8 cellular contexts compared by ENCODE assay signal in genomic region chr19:19464339-19465098, GRCh38. TPM values are rescaled to one million over a fixed set of nuclear protein-coding genes. Genes with fewer than 3 reads are reported as not detected.
DNase-seq lines count a peak whose midpoint lies in the region; ATAC-seq, FAIRE-seq and TF ChIP-seq lines count a peak whose summit lies in the region.

No MANE protein-coding gene starts in this region.

- H3K9ac ChIP-seq in HUES6 (ENCODE audit: low read length) (peak overlapping the region; percentile 69), endothelial cell of umbilical vein (replicated peaks; ENCODE audit: extremely low read depth, insufficient read depth, low read length) (peak overlapping the region; percentile 26), muscle layer of colon (ENCODE audit: low read length) (peak overlapping the region; percentile 15)

- peaks cover 81% of the 10 kb centered on the region for H3K79me2 ChIP-seq in endothelial cell of umbilical vein (ENCODE audit: control insufficient read depth, insufficient read depth, low read length)

- no peak for ATAC-seq in GM21529 (IDR thresholded peaks at IDR 0.05; ENCODE audit: unreplicated experiment)
- ATAC-seq in HG02884 (IDR thresholded peaks at IDR 0.05; ENCODE audit: unreplicated experiment), result no peak
- ATAC-seq in GM18517 (IDR thresholded peaks at IDR 0.05; ENCODE audit: unreplicated experiment), result no peak

- no peak overlapping the region for H3K4me3 ChIP-seq in HUES6 (ENCODE audit: low read depth, low read length)
- no peak overlapping the region for H3K4me3 ChIP-seq in endothelial cell of umbilical vein (replicated peaks in 1 of 3; ENCODE audit: insufficient read depth in 1 of 3, low read depth in 1 of 3, low read length in 3 of 3)
- H3K4me3 ChIP-seq in muscle layer of colon (ENCODE audit: low read depth in 1 of 2, low read length in 2 of 2), result peak overlapping the region in 1 of 2 donors; percentile 35

- H3K36me3 ChIP-seq in HUES6 (ENCODE audit: control insufficient read depth, insufficient read depth, low read length) (peaks cover 44% of the 10 kb centered on the region), endothelial cell of umbilical vein (ENCODE audit: control insufficient read depth in 2 of 2, extremely low read depth in 1 of 2, insufficient read depth in 2 of 2, low read length in 2 of 2) (peaks cover 10 to 14% of the 10 kb centered on the region in 2 experiments), muscle layer of colon (ENCODE audit: insufficient read depth, low read length) (peaks cover 19% of the 10 kb centered on the region)

- BruUV-seq in endothelial cell of umbilical vein (replicated peaks; lab: Mats Ljungman, UMichigan), result no TSS peak

- POLR2A ChIA-PET in endothelial cell of umbilical vein (lab: Charles Lee), result no interaction called here

- no peak overlapping the region for H3K4me2 ChIP-seq in endothelial cell of umbilical vein (ENCODE audit: insufficient read depth, low read length)

- peaks cover 27% of the 10 kb centered on the region for H3K9me3 ChIP-seq in HUES6 (ENCODE audit: control insufficient read depth, insufficient read depth, low read depth, low read length)
- peaks cover 5% of the 10 kb centered on the region for H3K9me3 ChIP-seq in endothelial cell of umbilical vein (replicated peaks; ENCODE audit: control insufficient read depth, insufficient read depth, low read length)
- H3K9me3 ChIP-seq in muscle layer of colon (ENCODE audit: low read length), result peaks cover 17% of the 10 kb centered on the region

- H3K4me1 ChIP-seq in HUES6 (ENCODE audit: control insufficient read depth, insufficient read depth, low read length), result peaks cover 54% of the 10 kb centered on the region
- H3K4me1 ChIP-seq in endothelial cell of umbilical vein (ENCODE audit: control insufficient read depth, extremely low read depth, insufficient read depth, low read length), result peaks cover 48% of the 10 kb centered on the region
- peaks cover 54% of the 10 kb centered on the region for H3K4me1 ChIP-seq in muscle layer of colon (ENCODE audit: insufficient read depth, low read length)

- TF ChIP-seq CTCF in 22Rv1 (IDR thresholded peaks at IDR 0.05) (no peak), endothelial cell of umbilical vein (IDR thresholded peaks at IDR 0.05; ENCODE audit: extremely low read depth in 1 of 2, insufficient read depth in 1 of 2, low read depth in 1 of 2, low read length in 2 of 2) (no peak)

- H3K27me3 ChIP-seq in HUES6 (ENCODE audit: control insufficient read depth, insufficient read depth, low read length) (no peaks in the 10 kb centered on the region), endothelial cell of umbilical vein (ENCODE audit: control insufficient read depth in 2 of 2, insufficient read depth in 2 of 2, low read length in 2 of 2) (no peaks in the 10 kb centered on the region), muscle layer of colon (ENCODE audit: control insufficient read depth in 1 of 2, insufficient read depth in 2 of 2, low read length in 2 of 2) (no peaks in the 10 kb centered on the region)

- no peak overlapping the region for H2AFZ ChIP-seq in endothelial cell of umbilical vein (ENCODE audit: low read depth, low read length)

- peak; percentile 51 for DNase-seq in endothelial cell of umbilical vein (ENCODE audit: low read depth, low spot score)
- no peak for DNase-seq in HUDEP-2 (lab: John Stamatoyannopoulos, UW; ENCODE audit: unreplicated experiment in 76 of 76)

- intact Hi-C loops in endothelial cell of umbilical vein (cut with micrococcal nuclease), result loop anchor here (5.0 kb wide), 1 partner anchor 77 kb away; no protein-coding TSS in a partner anchor

- no peak for TF ChIP-seq POLR2A in endothelial cell of umbilical vein (IDR thresholded peaks at IDR 0.05; ENCODE audit: low read depth, low read length)

- peaks cover 4% of the 10 kb centered on the region for H4K20me1 ChIP-seq in endothelial cell of umbilical vein (replicated peaks; ENCODE audit: control insufficient read depth, extremely low read depth, insufficient read depth, low read length)

- dilution Hi-C loops in endothelial cell of umbilical vein (cut with MboI; ENCODE audit: extremely low pct_ligation_motif_present, low sequenced_read_pairs), result no loop called here

- H3K27ac ChIP-seq in 22Rv1 (peak overlapping the region; percentile 80), HUES6 (ENCODE audit: low read depth, low read length) (peak overlapping the region; percentile 90), endothelial cell of umbilical vein (ENCODE audit: insufficient read depth, low read depth, low read length) (peak overlapping the region; percentile 71), muscle layer of colon (ENCODE audit: low read depth, low read length) (peak overlapping the region; percentile 68)

- no peaks in the 10 kb centered on the region for H3K9me1 ChIP-seq in endothelial cell of umbilical vein (replicated peaks; ENCODE audit: control insufficient read depth, extremely low read depth, insufficient read depth, low read length)

- CTCF ChIA-PET in endothelial cell of umbilical vein (lab: Charles Lee), result interaction anchor here (0.6 to 1.8 kb wide), 2 partner anchors 26 to 59 kb away, joined by 4 to 6 read pairs; partner anchors contain the start of gene GATAD2A

- FAIRE-seq in endothelial cell of umbilical vein (lab: Jason Lieb, UNC), result no peak

TF ChIP-seq in endothelial cell of umbilical vein, 7 proteins besides CTCF, POLR2A, EP300 and RAD21:
- no peak for TF ChIP-seq POLR2AphosphoS5 (IDR thresholded peaks at IDR 0.05; ENCODE audit: insufficient read depth, low read depth, low read length)
- no peak for TF ChIP-seq EZH2 (IDR thresholded peaks at IDR 0.05; ENCODE audit: borderline replicate concordance, low read depth, low read length, severe bottlenecking)
- no peak for TF ChIP-seq MAX (IDR thresholded peaks at IDR 0.05; ENCODE audit: insufficient read depth, insufficient read length)
- no peak for TF ChIP-seq FOS (IDR thresholded peaks at IDR 0.05; ENCODE audit: borderline replicate concordance, insufficient read depth, low read length)
- no peak for TF ChIP-seq MYC (IDR thresholded peaks at IDR 0.05; ENCODE audit: low read depth, low read length)
- no peak for TF ChIP-seq GATA2 (IDR thresholded peaks at IDR 0.05; ENCODE audit: insufficient read depth, insufficient read length, low read depth, low read length)
- TF ChIP-seq JUN (IDR thresholded peaks at IDR 0.05; ENCODE audit: borderline replicate concordance, insufficient read depth, insufficient read length, low read depth), result no peak

RNA-seq across cellular contexts. Expression of gene TSSK6, which starts 50.8 kb away (rescaled TPM):
- total RNA-seq in endothelial cell of umbilical vein, result 0.35 and 0.82 TPM in 2 replicates
- 0.76 and 1.7 TPM in 2 replicates for polyA plus RNA-seq in endothelial cell of umbilical vein
- 0.26 and 0.38 TPM in 2 replicates for polyA plus RNA-seq in endothelial cell of umbilical vein (2011; cell fraction: cytosol; rRNA removed)
- polyA plus RNA-seq in endothelial cell of umbilical vein (2011; cell fraction: nucleus; rRNA removed), result 0.56 and 0.63 TPM in 2 replicates
- polyA plus RNA-seq in endothelial cell of umbilical vein (2012), result 0.15 and 0.50 TPM in 2 replicates
- 0.36 and 0.42 TPM in 2 replicates for polyA minus RNA-seq in endothelial cell of umbilical vein
- polyA minus RNA-seq in endothelial cell of umbilical vein (2011; cell fraction: cytosol; rRNA and poly(A)+ RNA removed), result 2.8 TPM
- 1.0 and 1.1 TPM in 2 replicates for polyA minus RNA-seq in endothelial cell of umbilical vein (2011; cell fraction: nucleus; rRNA and poly(A)+ RNA removed)

RNA-seq across cellular contexts. Expression of gene NDUFA13, which starts 51.5 kb away (rescaled TPM):
- 246 and 252 TPM in 2 replicates for total RNA-seq in endothelial cell of umbilical vein
- 799 and 837 TPM in 2 replicates for polyA plus RNA-seq in endothelial cell of umbilical vein
- polyA plus RNA-seq in endothelial cell of umbilical vein (2011; cell fraction: cytosol; rRNA removed), result 504 and 596 TPM in 2 replicates
- 151 and 220 TPM in 2 replicates for polyA plus RNA-seq in endothelial cell of umbilical vein (2011; cell fraction: nucleus; rRNA removed)
- 252 and 475 TPM in 2 replicates for polyA plus RNA-seq in endothelial cell of umbilical vein (2012)
- polyA minus RNA-seq in endothelial cell of umbilical vein, result 101 and 104 TPM in 2 replicates
- 86.4 TPM for polyA minus RNA-seq in endothelial cell of umbilical vein (2011; cell fraction: cytosol; rRNA and poly(A)+ RNA removed)
- polyA minus RNA-seq in endothelial cell of umbilical vein (2011; cell fraction: nucleus; rRNA and poly(A)+ RNA removed), result 23.7 and 36.8 TPM in 2 replicates

RNA-seq across cellular contexts. Expression of gene GATAD2A, which starts 59.0 kb away (rescaled TPM):
- total RNA-seq in endothelial cell of umbilical vein, result 134 and 138 TPM in 2 replicates
- polyA plus RNA-seq in endothelial cell of umbilical vein, result 26.2 and 27.3 TPM in 2 replicates
- polyA plus RNA-seq in endothelial cell of umbilical vein (2011; cell fraction: cytosol; rRNA removed), result 43.0 and 43.3 TPM in 2 replicates
- polyA plus RNA-seq in endothelial cell of umbilical vein (2011; cell fraction: nucleus; rRNA removed), result 28.3 and 42.4 TPM in 2 replicates
- 61.3 and 62.1 TPM in 2 replicates for polyA plus RNA-seq in endothelial cell of umbilical vein (2012)
- 27.8 and 34.0 TPM in 2 replicates for polyA minus RNA-seq in endothelial cell of umbilical vein
- polyA minus RNA-seq in endothelial cell of umbilical vein (2011; cell fraction: cytosol; rRNA and poly(A)+ RNA removed), result 42.5 TPM
- 15.0 and 27.9 TPM in 2 replicates for polyA minus RNA-seq in endothelial cell of umbilical vein (2011; cell fraction: nucleus; rRNA and poly(A)+ RNA removed)

Comparison
In these comparisons a context has a peak if more than half of its experiments do, and no peak if none do; other contexts are left out.
1. H3K9ac ChIP-seq: peak in every context shown above with its lines; median percentile 69 in HUES6; 26 in endothelial cell of umbilical vein; 15 in muscle layer of colon.